ENCODE assay signal across 21 cellular contexts in the genomic region with DNA sequence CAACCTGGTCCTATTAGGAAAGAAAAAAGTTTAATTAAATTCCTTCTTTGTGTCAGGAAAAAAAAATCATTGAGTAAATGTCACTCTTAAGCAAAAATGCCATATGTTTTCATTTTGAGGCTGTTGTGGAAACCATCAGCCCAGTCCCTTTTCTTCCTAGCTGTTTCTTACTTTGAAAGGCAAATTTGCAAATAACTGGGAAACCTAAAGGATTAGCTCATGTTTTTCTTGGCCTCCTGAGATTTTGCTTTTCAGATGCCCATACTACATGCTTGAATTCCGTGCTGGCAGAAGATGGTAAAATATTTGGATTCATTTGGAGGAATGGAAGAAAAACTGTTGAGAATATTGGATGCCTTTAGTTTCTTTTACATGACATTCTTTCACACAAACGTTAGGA.
DNase-seq lines count a peak whose midpoint lies in the region; ATAC-seq and TF ChIP-seq lines count a peak whose summit lies in the region.
"Had no signal": no experiment of that assay in that cellular context is flagged by ENCODE, and none has a peak within 500 bp of the region (broad histone marks: within the 10 kb centered on the region; RNA-seq: fewer than 3 reads in every experiment).

No MANE protein-coding gene starts in this region.

- H4K20me1 ChIP-seq in smooth muscle cell (ENCODE audit: low read depth): no peaks in the 10 kb centered on the region

- H3K79me2 ChIP-seq in smooth muscle cell (ENCODE audit: low read depth): no peaks in the 10 kb centered on the region

- H3K4me2 ChIP-seq in smooth muscle cell: no peak overlapping the region

- H3K27me3 ChIP-seq in ascending aorta (no peaks in the 10 kb centered on the region), smooth muscle cell (ENCODE audit: low read depth) (no peaks in the 10 kb centered on the region)
- H3K27me3 ChIP-seq: right atrium auricular region had no signal

- intact Hi-C loops in ascending aorta (cut with DNase I): no loop called here

- no peaks in the 10 kb centered on the region for H3F3A ChIP-seq in smooth muscle cell (ENCODE audit: low read depth)

- H3K27ac ChIP-seq in ascending aorta (peak overlapping the region; percentile 46 to 54), smooth muscle cell (ENCODE audit: low read depth) (no peak overlapping the region)
- H3K27ac ChIP-seq: right atrium auricular region, RWPE1 had no signal

- ATAC-seq in HG02623 (IDR thresholded peaks at IDR 0.05; ENCODE audit: unreplicated experiment): no peak
- ATAC-seq: activated CD8-positive, alpha-beta T cell treated with anti-CD3 and anti-CD28 coated beads for 36 hours; activated T-cell treated with anti-CD3 and anti-CD28 coated beads, Interleukin-2, amount 50 U/mL, for 4 hours had no signal

- TF ChIP-seq CTCF in ascending aorta (IDR thresholded peaks at IDR 0.05) (no peak), fibroblast of the aortic adventitia (IDR thresholded peaks at IDR 0.05; ENCODE audit: insufficient read depth, low read length) (no peak), smooth muscle cell (IDR thresholded peaks at IDR 0.05; ENCODE audit: borderline replicate concordance, insufficient read depth, poor library complexity, severe bottlenecking) (no peak), GM13977 (IDR thresholded peaks at IDR 0.05; ENCODE audit: extremely low read depth, insufficient read depth, missing control alignments) (no peak)

- H3K9ac ChIP-seq in smooth muscle cell (ENCODE audit: low read depth): no peak overlapping the region

- no peaks in the 10 kb centered on the region for H3K4me1 ChIP-seq in ascending aorta
- no peaks in the 10 kb centered on the region for H3K4me1 ChIP-seq in smooth muscle cell (ENCODE audit: low read depth)

- H3K9me3 ChIP-seq in ascending aorta (no peaks in the 10 kb centered on the region), smooth muscle cell (replicated peaks; ENCODE audit: low read depth) (no peaks in the 10 kb centered on the region)
- H3K9me3 ChIP-seq: right atrium auricular region had no signal

- peak; percentile 89 for DNase-seq in EH (ENCODE audit: low read depth)
- DNase-seq in ascending aorta (ENCODE audit: low spot score in 2 of 2): no peak
- DNase-seq in fibroblast of the aortic adventitia (ENCODE audit: low read depth): peak; percentile 80
- no peak for DNase-seq in smooth muscle cell (lab: John Stamatoyannopoulos, UW; ENCODE audit: unreplicated experiment)
- DNase-seq in GM13977 (ENCODE audit: low spot score): no peak
- no peak for DNase-seq in retina
- no peak for DNase-seq in foreskin melanocyte
- DNase-seq: activated CD8-positive, alpha-beta T cell treated with anti-CD3 and anti-CD28 coated beads for 36 hours; activated naive CD4-positive, alpha-beta T cell treated with anti-CD3 and anti-CD28 coated beads, Interleukin-2, amount 10 ng/mL, durations not matched to agents 7 days and 5 days; activated T-cell treated with anti-CD3 and anti-CD28 coated beads, Interleukin-2, amount 50 U/mL, for 4 hours; COR-L47; cortex of kidney; DMS79 treated with DMSO at 0.1 percent for 48 hours; hypothalamus; NCI-H1417 treated with DMSO at 0.1 percent for 48 hours; NCI-H524; occipital lobe; substantia nigra had no signal

- peak overlapping the region; percentile 63 for H2AFZ ChIP-seq in smooth muscle cell (ENCODE audit: low read depth)

- H3K36me3 ChIP-seq in ascending aorta (no peaks in the 10 kb centered on the region), smooth muscle cell (ENCODE audit: low read depth) (no peaks in the 10 kb centered on the region)
- H3K36me3 ChIP-seq: right atrium auricular region had no signal

- in situ Hi-C loops in GM13977 (cut with MboI; ENCODE audit: low pct_unique_long_range_greater_than_20kb, low sequenced_read_pairs, unreplicated experiment): no loop called here

- 53% methylated on average over 2 of the region's 2 CpGs for WGBS in smooth muscle cell (ENCODE audit: low lambda C conversion rate)

- H3K4me3 ChIP-seq in ascending aorta: no peak overlapping the region
- H3K4me3 ChIP-seq in fibroblast of the aortic adventitia (ENCODE audit: low read depth, low read length): no peak overlapping the region
- no peak overlapping the region for H3K4me3 ChIP-seq in smooth muscle cell
- H3K4me3 ChIP-seq: right atrium auricular region had no signal

Comparison
In these comparisons a context has a peak if more than half of its experiments do, and no peak if none do; other contexts are left out.
1. DNase-seq: peak in EH (single experiment) and fibroblast of the aortic adventitia (single experiment); none in ascending aorta (0 of 2), smooth muscle cell (single experiment), GM13977 (single experiment), retina (single experiment) and foreskin melanocyte (single experiment).